In genomic region chr14:20427231-20428009, GRCh38 we compare ENCODE assay signal across 6 cellular contexts. TPM values are rescaled to one million over a fixed set of nuclear protein-coding genes. Genes with fewer than 3 reads are reported as not detected.
A peak's percentile ranks its signal among the peaks of the same experiment; 100 is the strongest.
DNase-seq lines count a peak whose midpoint lies in the region; ATAC-seq, FAIRE-seq and TF ChIP-seq lines count a peak whose summit lies in the region.

No MANE protein-coding gene starts in this region.

- no peaks in the 10 kb centered on the region for H3F3A ChIP-seq in SU-DHL-6 (ENCODE audit: insufficient read depth)

- H3K4me1 ChIP-seq in HepG2 (ENCODE audit: insufficient read depth, low read length), result peaks cover 52% of the 10 kb centered on the region

- H3K9ac ChIP-seq in SU-DHL-6 (ENCODE audit: low read length) (peak overlapping the region; percentile 30), HepG2 (ENCODE audit: insufficient read depth, low read depth, low read length) (peak overlapping the region; percentile 39; the same call in 1 of the 2 replicates)

- H3K27ac ChIP-seq in SU-DHL-6 (ENCODE audit: low read depth, low read length), result no peak overlapping the region
- peak overlapping the region; percentile 4 for H3K27ac ChIP-seq in HepG2 (ENCODE audit: extremely low read length, insufficient read depth, low read length)

- H3K9me3 ChIP-seq in SU-DHL-6 (ENCODE audit: insufficient read depth, low read length), result no peaks in the 10 kb centered on the region
- H3K9me3 ChIP-seq in HepG2 (ENCODE audit: low read length), result no peaks in the 10 kb centered on the region

- intact Hi-C loops in HepG2 (cut with micrococcal nuclease; ENCODE audit: unreplicated experiment), result no loop called here

- no peaks in the 10 kb centered on the region for H3K9me2 ChIP-seq in SU-DHL-6 (replicated peaks; ENCODE audit: insufficient read depth, low read length)

- no peaks in the 10 kb centered on the region for H3K27me3 ChIP-seq in SU-DHL-6 (ENCODE audit: low read length)
- H3K27me3 ChIP-seq in HepG2 (ENCODE audit: control insufficient read depth in 1 of 2, insufficient read depth in 2 of 2, low read length in 2 of 2), result no peaks in the 10 kb centered on the region

- H3K4me3 ChIP-seq in SU-DHL-6 (ENCODE audit: insufficient read depth, low read length, poor library complexity, severe bottlenecking) (no peak overlapping the region), HepG2 (replicated peaks in 1 of 3; ENCODE audit: insufficient read depth in 1 of 3, low read depth in 2 of 3, low read length in 3 of 3) (peak overlapping the region; percentile 16 to 50 (median 17); a peak in 4 of 6 replicates)

- DNase-seq in HepG2 (ENCODE audit: low spot score), result peak; percentile 68
- no peak for DNase-seq in NCI-H2107 (lab: John Stamatoyannopoulos, UW)
- no peak for DNase-seq in GOT3 (lab: John Stamatoyannopoulos, UW)

- TF ChIP-seq POLR2A in HepG2 (IDR thresholded peaks at IDR 0.05; ENCODE audit: insufficient read depth in 1 of 2, low read depth in 2 of 2, low read length in 2 of 2), result no peak

- H3K79me2 ChIP-seq in SU-DHL-6 (ENCODE audit: insufficient read depth, low read length) (no peaks in the 10 kb centered on the region), HepG2 (ENCODE audit: insufficient read depth, low read length) (no peaks in the 10 kb centered on the region)

- peak overlapping the region; percentile 65 for H2AFZ ChIP-seq in SU-DHL-6 (ENCODE audit: low read depth, low read length, severe bottlenecking)
- peak overlapping the region; percentile 33 for H2AFZ ChIP-seq in HepG2 (ENCODE audit: low read length)

- no peak for TF ChIP-seq RAD21 in HepG2 (CRISPR knock-in tag; IDR thresholded peaks at IDR 0.05)

- in situ Hi-C loops in HepG2 (cut with HindIII; ENCODE audit: extremely low pct_ligation_motif_present, low pct_unique_long_range_greater_than_20kb), result no loop called here

- peak; percentile 60 for FAIRE-seq in HepG2 (lab: Jason Lieb, UNC)

- ATAC-seq in GM18861 (IDR thresholded peaks at IDR 0.05; ENCODE audit: unreplicated experiment), result peak; percentile 59
- ATAC-seq in HG03045 (IDR thresholded peaks at IDR 0.05; ENCODE audit: unreplicated experiment), result peak; percentile 63
- peak; percentile 76 for ATAC-seq in HepG2

- no peak for TF ChIP-seq CTCF in SU-DHL-6 (IDR thresholded peaks at IDR 0.05; ENCODE audit: insufficient read depth, low read length, poor library complexity, severe bottlenecking)
- TF ChIP-seq CTCF in HepG2 (CRISPR knock-in tag; IDR thresholded peaks at IDR 0.05), result no peak

- H3K4me2 ChIP-seq in SU-DHL-6 (ENCODE audit: low read depth, low read length, poor library complexity, severe bottlenecking) (peak overlapping the region; percentile 31), HepG2 (ENCODE audit: low read depth, low read length) (peak overlapping the region; percentile 64)

- H3K36me3 ChIP-seq in SU-DHL-6 (ENCODE audit: low read length) (no peaks in the 10 kb centered on the region), HepG2 (replicated peaks in 1 of 2; ENCODE audit: control insufficient read depth in 1 of 2, insufficient read depth in 2 of 2, low read length in 2 of 2) (no peaks in the 10 kb centered on the region)

- no peaks in the 10 kb centered on the region for H4K20me1 ChIP-seq in SU-DHL-6 (ENCODE audit: low read depth, low read length)
- H4K20me1 ChIP-seq in HepG2 (ENCODE audit: insufficient read depth, low read length), result no peaks in the 10 kb centered on the region

- POLR2A ChIA-PET in HepG2 (lab: Yijun Ruan, JAX), result interaction anchor here (1.0 to 4.0 kb wide), 5 partner anchors 9 to 34 kb away, joined by 3 to 37 read pairs (median 6); partner anchors contain the start of genes APEX1, OSGEP, PIP4P1 and TEP1

- no TSS peak for BruUV-seq in HepG2 (replicated peaks; lab: Mats Ljungman, UMichigan)

- no peak for TF ChIP-seq EP300 in HepG2 (IDR thresholded peaks at IDR 0.05; ENCODE audit: low read depth in 2 of 2, low read length in 2 of 2)
- no peak for TF ChIP-seq EP300 in HepG2 (CRISPR knock-in tag; IDR thresholded peaks at IDR 0.05; ENCODE audit: borderline replicate concordance)

- 2% methylated on average over 5 of the region's 5 CpGs for WGBS in HepG2 (ENCODE audit: low lambda C conversion rate)

- CTCF ChIA-PET in HepG2 (lab: Yijun Ruan, JAX; ENCODE audit: low intra/inter-chr PET ratio, low total read pairs), result no interaction called here

RNA-seq across cellular contexts. Expression of gene KLHL33, which starts 8.5 kb away (rescaled TPM):
- not detected in 2 replicates for total RNA-seq in HepG2 (2016; rRNA removed; fragmentation: Illumina TruSeq; extraction: Trizol)
- not detected in 2 replicates for total RNA-seq in HepG2 (2016; cell fraction: cytosol; rRNA removed; fragmentation: Illumina TruSeq; extraction: Trizol; ENCODE audit: low read depth)
- not detected in 2 replicates for total RNA-seq in HepG2 (2016; cell fraction: insoluble cytoplasmic fraction; rRNA removed; fragmentation: Illumina TruSeq; extraction: Trizol)
- total RNA-seq in HepG2 (2016; cell fraction: membrane; rRNA removed; fragmentation: Illumina TruSeq; extraction: Trizol), result not detected in 2 replicates
- not detected in 2 replicates for total RNA-seq in HepG2 (2016; cell fraction: nucleus; rRNA removed; fragmentation: Illumina TruSeq; extraction: Trizol)
- polyA plus RNA-seq in HepG2 (2011; rRNA removed), result 0.05 TPM in 1 of 2 replicates, not detected in the other
- 0.03 and 0.05 TPM in 2 replicates for polyA plus RNA-seq in HepG2 (2011; cell fraction: cytosol; rRNA removed)
- polyA plus RNA-seq in HepG2 (2011; cell fraction: nucleus; rRNA removed), result 0.03 and 0.10 TPM in 2 replicates
- polyA plus RNA-seq in HepG2 (2012), result 0.05 and 0.15 TPM in 2 replicates
- not detected in 2 replicates for polyA plus RNA-seq in HepG2 (2016; cell fraction: cytosol; fragmentation: Illumina TruSeq; extraction: Trizol; ENCODE audit: low read depth)
- polyA plus RNA-seq in HepG2 (2016; cell fraction: insoluble cytoplasmic fraction; fragmentation: Illumina TruSeq; extraction: Trizol; ENCODE audit: low read depth), result 0.04 TPM in 1 of 2 replicates, not detected in the other
- polyA plus RNA-seq in HepG2 (2016; cell fraction: membrane; fragmentation: Illumina TruSeq; extraction: Trizol; ENCODE audit: low read depth), result not detected in 2 replicates
- not detected in 2 replicates for polyA plus RNA-seq in HepG2 (2016; cell fraction: nucleus; fragmentation: Illumina TruSeq; extraction: Trizol; ENCODE audit: insufficient read depth, low read depth)
- polyA minus RNA-seq in HepG2 (2011; rRNA and poly(A)+ RNA removed; ENCODE audit: low replicate concordance), result 0.04 and 0.12 TPM in 2 replicates
- not detected in 2 replicates for polyA minus RNA-seq in HepG2 (2011; cell fraction: cytosol; rRNA and poly(A)+ RNA removed)
- polyA minus RNA-seq in HepG2 (2011; cell fraction: nucleus; rRNA and poly(A)+ RNA removed), result 0.12 TPM in 1 of 2 replicates, not detected in the other

RNA-seq across cellular contexts. Expression of gene TEP1, which starts 14.1 kb away (rescaled TPM):
- 9.5 and 12.8 TPM in 2 replicates for total RNA-seq in HepG2 (2016; rRNA removed; fragmentation: Illumina TruSeq; extraction: Trizol)
- 1.4 and 1.7 TPM in 2 replicates for total RNA-seq in HepG2 (2016; cell fraction: cytosol; rRNA removed; fragmentation: Illumina TruSeq; extraction: Trizol; ENCODE audit: low read depth)
- 10.8 and 12.7 TPM in 2 replicates for total RNA-seq in HepG2 (2016; cell fraction: insoluble cytoplasmic fraction; rRNA removed; fragmentation: Illumina TruSeq; extraction: Trizol)
- 1.9 and 3.0 TPM in 2 replicates for total RNA-seq in HepG2 (2016; cell fraction: membrane; rRNA removed; fragmentation: Illumina TruSeq; extraction: Trizol)
- 16.2 and 17.5 TPM in 2 replicates for total RNA-seq in HepG2 (2016; cell fraction: nucleus; rRNA removed; fragmentation: Illumina TruSeq; extraction: Trizol)
- polyA plus RNA-seq in HepG2 (2011; rRNA removed), result 11.0 and 16.9 TPM in 2 replicates
- polyA plus RNA-seq in HepG2 (2011; cell fraction: cytosol; rRNA removed), result 4.2 and 4.7 TPM in 2 replicates
- 48.7 and 52.6 TPM in 2 replicates for polyA plus RNA-seq in HepG2 (2011; cell fraction: nucleus; rRNA removed)
- polyA plus RNA-seq in HepG2 (2012), result 12.2 and 12.9 TPM in 2 replicates
- 0.97 and 1.2 TPM in 2 replicates for polyA plus RNA-seq in HepG2 (2016; cell fraction: cytosol; fragmentation: Illumina TruSeq; extraction: Trizol; ENCODE audit: low read depth)
- 7.4 and 7.8 TPM in 2 replicates for polyA plus RNA-seq in HepG2 (2016; cell fraction: insoluble cytoplasmic fraction; fragmentation: Illumina TruSeq; extraction: Trizol; ENCODE audit: low read depth)
- polyA plus RNA-seq in HepG2 (2016; cell fraction: membrane; fragmentation: Illumina TruSeq; extraction: Trizol; ENCODE audit: low read depth), result 1.8 and 2.2 TPM in 2 replicates
- 29.9 and 31.5 TPM in 2 replicates for polyA plus RNA-seq in HepG2 (2016; cell fraction: nucleus; fragmentation: Illumina TruSeq; extraction: Trizol; ENCODE audit: insufficient read depth, low read depth)
- 28.6 and 32.2 TPM in 2 replicates for polyA minus RNA-seq in HepG2 (2011; rRNA and poly(A)+ RNA removed; ENCODE audit: low replicate concordance)
- 10.2 and 12.2 TPM in 2 replicates for polyA minus RNA-seq in HepG2 (2011; cell fraction: cytosol; rRNA and poly(A)+ RNA removed)
- polyA minus RNA-seq in HepG2 (2011; cell fraction: nucleus; rRNA and poly(A)+ RNA removed), result 30.5 and 40.9 TPM in 2 replicates

RNA-seq across cellular contexts. Expression of gene OSGEP, which starts 27.2 kb away (rescaled TPM):
- total RNA-seq in HepG2 (2016; rRNA removed; fragmentation: Illumina TruSeq; extraction: Trizol), result 32.4 and 39.7 TPM in 2 replicates
- 7.0 and 8.1 TPM in 2 replicates for total RNA-seq in HepG2 (2016; cell fraction: cytosol; rRNA removed; fragmentation: Illumina TruSeq; extraction: Trizol; ENCODE audit: low read depth)
- total RNA-seq in HepG2 (2016; cell fraction: insoluble cytoplasmic fraction; rRNA removed; fragmentation: Illumina TruSeq; extraction: Trizol), result 30.4 and 41.7 TPM in 2 replicates
- 12.6 and 13.2 TPM in 2 replicates for total RNA-seq in HepG2 (2016; cell fraction: membrane; rRNA removed; fragmentation: Illumina TruSeq; extraction: Trizol)
- total RNA-seq in HepG2 (2016; cell fraction: nucleus; rRNA removed; fragmentation: Illumina TruSeq; extraction: Trizol), result 35.3 and 44.2 TPM in 2 replicates
- 40.0 and 41.1 TPM in 2 replicates for polyA plus RNA-seq in HepG2 (2011; rRNA removed)
- 25.8 and 29.7 TPM in 2 replicates for polyA plus RNA-seq in HepG2 (2011; cell fraction: cytosol; rRNA removed)
- 108 and 113 TPM in 2 replicates for polyA plus RNA-seq in HepG2 (2011; cell fraction: nucleus; rRNA removed)
- polyA plus RNA-seq in HepG2 (2012), result 14.8 and 23.9 TPM in 2 replicates
- polyA plus RNA-seq in HepG2 (2016; cell fraction: cytosol; fragmentation: Illumina TruSeq; extraction: Trizol; ENCODE audit: low read depth), result 5.7 and 6.0 TPM in 2 replicates
- 31.9 and 37.6 TPM in 2 replicates for polyA plus RNA-seq in HepG2 (2016; cell fraction: insoluble cytoplasmic fraction; fragmentation: Illumina TruSeq; extraction: Trizol; ENCODE audit: low read depth)
- polyA plus RNA-seq in HepG2 (2016; cell fraction: membrane; fragmentation: Illumina TruSeq; extraction: Trizol; ENCODE audit: low read depth), result 9.1 and 10.6 TPM in 2 replicates
- 101 and 108 TPM in 2 replicates for polyA plus RNA-seq in HepG2 (2016; cell fraction: nucleus; fragmentation: Illumina TruSeq; extraction: Trizol; ENCODE audit: insufficient read depth, low read depth)
- 38.1 and 65.7 TPM in 2 replicates for polyA minus RNA-seq in HepG2 (2011; rRNA and poly(A)+ RNA removed; ENCODE audit: low replicate concordance)
- 8.6 and 9.5 TPM in 2 replicates for polyA minus RNA-seq in HepG2 (2011; cell fraction: cytosol; rRNA and poly(A)+ RNA removed)
- polyA minus RNA-seq in HepG2 (2011; cell fraction: nucleus; rRNA and poly(A)+ RNA removed), result 99.7 and 101 TPM in 2 replicates

RNA-seq across cellular contexts. Expression of gene APEX1, which starts 27.6 kb away (rescaled TPM):
- total RNA-seq in HepG2 (2016; rRNA removed; fragmentation: Illumina TruSeq; extraction: Trizol), result 171 and 261 TPM in 2 replicates
- 72.5 and 84.0 TPM in 2 replicates for total RNA-seq in HepG2 (2016; cell fraction: cytosol; rRNA removed; fragmentation: Illumina TruSeq; extraction: Trizol; ENCODE audit: low read depth)
- total RNA-seq in HepG2 (2016; cell fraction: insoluble cytoplasmic fraction; rRNA removed; fragmentation: Illumina TruSeq; extraction: Trizol), result 177 and 247 TPM in 2 replicates
- 130 and 144 TPM in 2 replicates for total RNA-seq in HepG2 (2016; cell fraction: membrane; rRNA removed; fragmentation: Illumina TruSeq; extraction: Trizol)
- total RNA-seq in HepG2 (2016; cell fraction: nucleus; rRNA removed; fragmentation: Illumina TruSeq; extraction: Trizol), result 79.4 and 94.6 TPM in 2 replicates
- 336 and 405 TPM in 2 replicates for polyA plus RNA-seq in HepG2 (2011; rRNA removed)
- polyA plus RNA-seq in HepG2 (2011; cell fraction: cytosol; rRNA removed), result 342 and 365 TPM in 2 replicates
- 199 and 247 TPM in 2 replicates for polyA plus RNA-seq in HepG2 (2011; cell fraction: nucleus; rRNA removed)
- polyA plus RNA-seq in HepG2 (2012), result 218 and 250 TPM in 2 replicates
- polyA plus RNA-seq in HepG2 (2016; cell fraction: cytosol; fragmentation: Illumina TruSeq; extraction: Trizol; ENCODE audit: low read depth), result 85.4 and 96.6 TPM in 2 replicates
- polyA plus RNA-seq in HepG2 (2016; cell fraction: insoluble cytoplasmic fraction; fragmentation: Illumina TruSeq; extraction: Trizol; ENCODE audit: low read depth), result 442 and 448 TPM in 2 replicates
- 162 and 177 TPM in 2 replicates for polyA plus RNA-seq in HepG2 (2016; cell fraction: membrane; fragmentation: Illumina TruSeq; extraction: Trizol; ENCODE audit: low read depth)
- polyA plus RNA-seq in HepG2 (2016; cell fraction: nucleus; fragmentation: Illumina TruSeq; extraction: Trizol; ENCODE audit: insufficient read depth, low read depth), result 253 and 259 TPM in 2 replicates
- polyA minus RNA-seq in HepG2 (2011; rRNA and poly(A)+ RNA removed; ENCODE audit: low replicate concordance), result 377 and 396 TPM in 2 replicates
- 101 and 112 TPM in 2 replicates for polyA minus RNA-seq in HepG2 (2011; cell fraction: cytosol; rRNA and poly(A)+ RNA removed)
- polyA minus RNA-seq in HepG2 (2011; cell fraction: nucleus; rRNA and poly(A)+ RNA removed), result 59.6 and 63.5 TPM in 2 replicates

RNA-seq across cellular contexts. Expression of gene PIP4P1, which starts 33.8 kb away (rescaled TPM):
- total RNA-seq in HepG2 (2016; rRNA removed; fragmentation: Illumina TruSeq; extraction: Trizol), result 31.9 and 33.4 TPM in 2 replicates
- total RNA-seq in HepG2 (2016; cell fraction: cytosol; rRNA removed; fragmentation: Illumina TruSeq; extraction: Trizol; ENCODE audit: low read depth), result 16.4 and 18.3 TPM in 2 replicates
- 32.1 and 34.6 TPM in 2 replicates for total RNA-seq in HepG2 (2016; cell fraction: insoluble cytoplasmic fraction; rRNA removed; fragmentation: Illumina TruSeq; extraction: Trizol)
- total RNA-seq in HepG2 (2016; cell fraction: membrane; rRNA removed; fragmentation: Illumina TruSeq; extraction: Trizol), result 32.6 and 39.7 TPM in 2 replicates
- 20.8 and 28.1 TPM in 2 replicates for total RNA-seq in HepG2 (2016; cell fraction: nucleus; rRNA removed; fragmentation: Illumina TruSeq; extraction: Trizol)
- 47.0 and 54.5 TPM in 2 replicates for polyA plus RNA-seq in HepG2 (2011; rRNA removed)
- 40.6 and 41.5 TPM in 2 replicates for polyA plus RNA-seq in HepG2 (2011; cell fraction: cytosol; rRNA removed)
- polyA plus RNA-seq in HepG2 (2011; cell fraction: nucleus; rRNA removed), result 70.2 and 90.4 TPM in 2 replicates
- polyA plus RNA-seq in HepG2 (2012), result 30.3 and 35.7 TPM in 2 replicates
- 14.0 and 16.8 TPM in 2 replicates for polyA plus RNA-seq in HepG2 (2016; cell fraction: cytosol; fragmentation: Illumina TruSeq; extraction: Trizol; ENCODE audit: low read depth)
- 40.6 and 44.1 TPM in 2 replicates for polyA plus RNA-seq in HepG2 (2016; cell fraction: insoluble cytoplasmic fraction; fragmentation: Illumina TruSeq; extraction: Trizol; ENCODE audit: low read depth)
- polyA plus RNA-seq in HepG2 (2016; cell fraction: membrane; fragmentation: Illumina TruSeq; extraction: Trizol; ENCODE audit: low read depth), result 24.7 and 35.2 TPM in 2 replicates
- polyA plus RNA-seq in HepG2 (2016; cell fraction: nucleus; fragmentation: Illumina TruSeq; extraction: Trizol; ENCODE audit: insufficient read depth, low read depth), result 61.7 and 72.0 TPM in 2 replicates
- 63.2 and 70.8 TPM in 2 replicates for polyA minus RNA-seq in HepG2 (2011; rRNA and poly(A)+ RNA removed; ENCODE audit: low replicate concordance)
- 16.6 and 21.8 TPM in 2 replicates for polyA minus RNA-seq in HepG2 (2011; cell fraction: cytosol; rRNA and poly(A)+ RNA removed)
- 33.3 and 33.8 TPM in 2 replicates for polyA minus RNA-seq in HepG2 (2011; cell fraction: nucleus; rRNA and poly(A)+ RNA removed)
